ENCODE assay signal across 8 cellular contexts in the genomic region with DNA sequence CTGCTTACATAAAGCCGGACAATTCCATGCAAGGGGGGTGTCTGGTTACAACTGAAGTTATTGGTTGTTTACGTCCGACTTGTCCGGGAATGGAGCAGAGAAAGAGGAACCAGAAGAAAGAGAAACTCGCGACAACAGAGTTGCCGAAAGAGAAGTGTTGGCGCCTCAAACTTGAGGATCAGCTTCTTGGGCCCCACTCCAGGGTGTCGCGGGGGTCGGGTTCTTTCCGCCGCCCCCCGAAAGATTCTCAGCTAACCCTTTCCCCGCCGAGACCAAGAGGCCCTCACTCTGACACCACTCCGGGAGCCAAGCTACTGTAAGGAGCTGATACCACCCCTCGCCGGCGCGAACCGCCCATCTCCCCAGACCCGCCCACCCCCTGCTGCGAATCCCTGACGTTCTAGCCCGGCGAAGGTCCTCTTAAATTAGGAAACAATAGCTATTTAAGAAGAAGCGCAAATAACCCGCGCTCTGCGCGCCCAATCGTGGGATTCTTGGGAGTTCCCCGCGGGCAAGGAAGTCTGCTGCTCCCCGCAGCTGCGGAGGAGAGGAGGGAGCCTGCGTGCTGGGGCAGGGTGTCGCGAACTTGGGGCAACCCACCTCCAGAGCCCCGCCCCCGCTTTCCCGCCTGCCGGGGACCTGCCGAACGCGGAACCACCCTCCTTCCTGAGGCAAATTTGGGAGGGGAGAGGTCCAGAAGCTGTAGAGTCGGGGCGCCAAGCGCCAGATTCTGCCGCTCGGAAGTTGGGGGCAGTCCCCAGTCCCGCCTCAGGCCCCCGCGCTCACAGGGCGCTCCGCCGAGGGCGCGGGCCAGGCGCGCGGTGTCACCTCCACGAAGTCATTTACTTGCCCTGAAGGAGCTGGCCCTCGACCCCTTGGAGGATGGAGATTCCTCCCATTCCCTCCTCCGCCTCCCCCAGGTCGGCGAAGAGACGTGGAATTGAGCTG. TPM values are rescaled to one million over a fixed set of nuclear protein-coding genes. Genes with fewer than 3 reads are reported as not detected.
A peak's percentile ranks its signal among the peaks of the same experiment; 100 is the strongest.
DNase-seq lines count a peak whose midpoint lies in the region; ATAC-seq and TF ChIP-seq lines count a peak whose summit lies in the region.

No MANE protein-coding gene starts in this region.

- H3K27me3 ChIP-seq in HUES64 (ENCODE audit: insufficient read depth, low read length) = peaks cover 77% of the 10 kb centered on the region
- peaks cover 48% of the 10 kb centered on the region for H3K27me3 ChIP-seq in skeletal muscle satellite cell (ENCODE audit: control insufficient read depth, insufficient read depth, low read length)
- no peaks in the 10 kb centered on the region for H3K27me3 ChIP-seq in PC-3 (ENCODE audit: low read length)

- H3K4me2 ChIP-seq in skeletal muscle satellite cell (ENCODE audit: low read length) = peak overlapping the region; percentile 99
- no peak overlapping the region for H3K4me2 ChIP-seq in PC-3 (ENCODE audit: low read length)

- DNase-seq in CMK (ENCODE audit: low read depth) (peak; percentile 38), activated gamma-delta T cell treated with Interleukin-2 at 50 U/mL for 16 hours (peak; percentile 11), hepatic stellate cell (ENCODE audit: low spot score) (peak; percentile 5), PC-3 (no peak), GOT3 (lab: John Stamatoyannopoulos, UW) (no peak)

- no peak overlapping the region for H3K9ac ChIP-seq in HUES64 (ENCODE audit: low read depth, low read length)
- peak overlapping the region; percentile 41 for H3K9ac ChIP-seq in skeletal muscle satellite cell (ENCODE audit: low read depth, low read length)
- no peak overlapping the region for H3K9ac ChIP-seq in PC-3 (ENCODE audit: low read length)

- H3K27ac ChIP-seq in HUES64 (ENCODE audit: low read depth, low read length) (no peak overlapping the region), PC-3 (ENCODE audit: low read length) (no peak overlapping the region)

- POLR2A ChIA-PET in PC-3 (lab: Charles Lee; ENCODE audit: unreplicated experiment) = no interaction called here

- H3K9me3 ChIP-seq in HUES64 (ENCODE audit: insufficient read depth, low read depth, low read length) = no peaks in the 10 kb centered on the region
- no peaks in the 10 kb centered on the region for H3K9me3 ChIP-seq in skeletal muscle satellite cell (replicated peaks; ENCODE audit: low read length)
- no peaks in the 10 kb centered on the region for H3K9me3 ChIP-seq in PC-3 (ENCODE audit: low read length)

- ATAC-seq in PC-3 (no peak), HG03469 (IDR thresholded peaks at IDR 0.05; ENCODE audit: unreplicated experiment) (no peak)

- H3K36me3 ChIP-seq in HUES64 (ENCODE audit: insufficient read depth, low read length) (no peaks in the 10 kb centered on the region), skeletal muscle satellite cell (ENCODE audit: insufficient read depth, low read length) (no peaks in the 10 kb centered on the region), PC-3 (ENCODE audit: low read depth, low read length) (no peaks in the 10 kb centered on the region)

- CTCF ChIA-PET in PC-3 (lab: Charles Lee) = no interaction called here

- H2AFZ ChIP-seq in PC-3 (ENCODE audit: low read length) = no peak overlapping the region

- no peaks in the 10 kb centered on the region for H3K9me2 ChIP-seq in PC-3 (replicated peaks; ENCODE audit: low read length)

- no peaks in the 10 kb centered on the region for H3K79me2 ChIP-seq in PC-3 (ENCODE audit: low read length)

- no peaks in the 10 kb centered on the region for H3F3A ChIP-seq in PC-3 (ENCODE audit: low read length, unreplicated experiment)

- H3K4me1 ChIP-seq in HUES64 (ENCODE audit: insufficient read depth, low read length) (peaks cover 24% of the 10 kb centered on the region), skeletal muscle satellite cell (ENCODE audit: control insufficient read depth, insufficient read depth, low read length) (peaks cover 12% of the 10 kb centered on the region), PC-3 (ENCODE audit: insufficient read depth, low read length) (no peaks in the 10 kb centered on the region)

- under 1% methylated on average over 69 of the region's 69 CpGs for WGBS in HUES64

- H4K20me1 ChIP-seq in PC-3 (ENCODE audit: low read length) = no peaks in the 10 kb centered on the region

- H3K4me3 ChIP-seq in HUES64 (ENCODE audit: low read length) = peak overlapping the region; percentile 75
- H3K4me3 ChIP-seq in skeletal muscle satellite cell (ENCODE audit: low read length) = peak overlapping the region; percentile 77
- no peak overlapping the region for H3K4me3 ChIP-seq in PC-3 (ENCODE audit: low read length)

- BruUV-seq in PC-3 (replicated peaks; lab: Mats Ljungman, UMichigan) = no TSS peak

- TF ChIP-seq CTCF in PC-3 (conservative IDR thresholded peaks at IDR 0.05; ENCODE audit: low read depth, low read length) = no peak

- intact Hi-C loops in PC-3 (cut with micrococcal nuclease) = no loop called here

RNA-seq across cellular contexts. Expression of a gene that starts 8.5 kb away (rescaled TPM):
- polyA plus RNA-seq in HUES64 (2013, experiment 1 of 2) = 0.45 TPM
- polyA plus RNA-seq in HUES64 (2013, experiment 2 of 2) = 0.89 TPM
- total RNA-seq in skeletal muscle satellite cell (2012; rRNA removed) = 0.22 and 0.25 TPM in 2 replicates
- not detected in 2 replicates for total RNA-seq in PC-3 (2014; rRNA removed)

Comparison
In these comparisons a context has a peak if more than half of its experiments do, and no peak if none do; other contexts are left out.
1. DNase-seq: peak in CMK (single experiment), activated gamma-delta T cell treated with Interleukin-2 at 50 U/mL for 16 hours (single experiment) and hepatic stellate cell (single experiment); none in PC-3 (single experiment) and GOT3 (single experiment).